33 cellular contexts compared by ENCODE assay signal in genomic region chr2:48098539-48098938, GRCh38.
"Had no signal": no experiment of that assay in that cellular context is flagged by ENCODE, and none has a peak within 500 bp of the region (broad histone marks: within the 10 kb centered on the region; RNA-seq: fewer than 3 reads in every experiment).

No MANE protein-coding gene starts in this region.

- H3K4me2 ChIP-seq: hepatocyte had no signal

- ATAC-seq: activated CD4-positive, alpha-beta T cell treated with anti-CD3 and anti-CD28 coated beads for 36 hours; activated CD8-positive, alpha-beta T cell treated with anti-CD3 and anti-CD28 coated beads, Interleukin-2, amount 10 ng/mL, durations not matched to agents 7 days and 5 days; activated naive CD4-positive, alpha-beta T cell treated with anti-CD3 and anti-CD28 coated beads, Interleukin-2, amount 50 U/mL, for 72 hours; activated T-cell treated with anti-CD3 and anti-CD28 coated beads, Interleukin-2, amount 50 U/mL, for 72 hours; effector memory CD8-positive, alpha-beta T cell; gastroesophageal sphincter; heart right ventricle; T-helper 17 cell had no signal

- H2AFZ ChIP-seq: hepatocyte had no signal

- H3K27me3 Mint-ChIP-seq: dendritic cell treated with granulocyte-macrophage colony-stimulating factor and Interleukin-4, amounts not matched to agents 40 ng/mL and 50 ng/mL, for 4 days had no signal

- H3K4me3 ChIP-seq: ascending aorta, coronary artery, esophagus squamous epithelium, gastroesophageal sphincter, heart right ventricle, hepatocyte had no signal

- H3K36me3 Mint-ChIP-seq: activated naive CD4-positive, alpha-beta T cell treated with anti-CD3 and anti-CD28 coated beads, Interleukin-2, amount 10 ng/mL, durations not matched to agents 7 days and 5 days; activated naive CD8-positive, alpha-beta T cell treated with anti-CD3 and anti-CD28 coated beads, Interleukin-2, amount 10 ng/mL, durations not matched to agents 7 days and 5 days had no signal

- H3K27me3 ChIP-seq: ascending aorta, brain microvascular endothelial cell, esophagus squamous epithelium, gastroesophageal sphincter, heart right ventricle, hepatocyte had no signal

- H3K9me3 Mint-ChIP-seq: activated CD4-positive, alpha-beta T cell treated with anti-CD3 and anti-CD28 coated beads, Interleukin-2, amount 10 ng/mL, durations not matched to agents 24 days and 14 days; activated naive CD4-positive, alpha-beta T cell treated with anti-CD3 and anti-CD28 coated beads, Interleukin-2, amount 10 ng/mL, durations not matched to agents 7 days and 5 days; central memory CD8-positive, alpha-beta T cell; effector memory CD8-positive, alpha-beta T cell had no signal

- H3K4me3 Mint-ChIP-seq: activated CD4-positive, alpha-beta memory T cell treated with anti-CD3 and anti-CD28 coated beads for 36 hours; activated CD4-positive, alpha-beta T cell treated with anti-CD3 and anti-CD28 coated beads for 36 hours; activated CD4-positive, alpha-beta T cell treated with anti-CD3 and anti-CD28 coated beads, Interleukin-2, amount 10 ng/mL, durations not matched to agents 24 days and 14 days; activated CD8-positive, alpha-beta T cell treated with anti-CD3 and anti-CD28 coated beads, Interleukin-2, amount 10 ng/mL, durations not matched to agents 7 days and 5 days; activated naive CD4-positive, alpha-beta T cell treated with anti-CD3 and anti-CD28 coated beads, Interleukin-2, amount 10 ng/mL, durations not matched to agents 7 days and 5 days; activated naive CD8-positive, alpha-beta T cell treated with anti-CD3 and anti-CD28 coated beads, Interleukin-2, amount 10 ng/mL, durations not matched to agents 7 days and 5 days; activated T-cell treated with anti-CD3 and anti-CD28 coated beads, Interleukin-2, amount 50 U/mL, for 24 hours; activated T-cell treated with anti-CD3 and anti-CD28 coated beads, Interleukin-2, amount 50 U/mL, for 72 hours; central memory CD8-positive, alpha-beta T cell; dendritic cell treated with granulocyte-macrophage colony-stimulating factor and Interleukin-4, amounts not matched to agents 40 ng/mL and 50 ng/mL, for 4 days; effector memory CD8-positive, alpha-beta T cell; T-helper 17 cell; T-helper 2 cell treated with Interferon-gamma antibody and Interleukin-4, amounts not matched to agents 5 μg/mL and 100 μg/mL, for 36 hours had no signal

- DNase-seq: activated CD4-positive, alpha-beta memory T cell treated with anti-CD3 and anti-CD28 coated beads for 36 hours; activated CD4-positive, alpha-beta T cell treated with anti-CD3 and anti-CD28 coated beads for 36 hours; activated CD4-positive, alpha-beta T cell treated with anti-CD3 and anti-CD28 coated beads, Interleukin-2, amount 10 ng/mL, durations not matched to agents 24 days and 14 days; activated CD4-positive, CD25-positive, alpha-beta regulatory T cell; activated CD4-positive, CD25-positive, alpha-beta regulatory T cell treated with anti-CD3 and anti-CD28 coated beads, Interleukin-2, amount 50 U/mL, for 72 hours; activated CD8-positive, alpha-beta memory T cell treated with anti-CD3 and anti-CD28 coated beads, Interleukin-2, amount 50 U/mL, for 48 hours; activated CD8-positive, alpha-beta T cell treated with anti-CD3 and anti-CD28 coated beads, Interleukin-2, amount 10 ng/mL, durations not matched to agents 7 days and 5 days; activated gamma-delta T cell; activated naive CD4-positive, alpha-beta T cell; activated naive CD4-positive, alpha-beta T cell treated with anti-CD3 and anti-CD28 coated beads, Interleukin-2, amount 10 ng/mL, durations not matched to agents 7 days and 5 days; activated naive CD8-positive, alpha-beta T cell treated with anti-CD3 and anti-CD28 coated beads, Interleukin-2, amount 10 ng/mL, durations not matched to agents 7 days and 5 days; activated T-cell treated with anti-CD3 and anti-CD28 coated beads for 4 hours; activated T-cell treated with anti-CD3 and anti-CD28 coated beads, Interleukin-2, amount 50 U/mL, for 24 hours; activated T-cell treated with anti-CD3 and anti-CD28 coated beads, Interleukin-2, amount 50 U/mL, for 72 hours; brain microvascular endothelial cell; effector CD4-positive, alpha-beta T cell; effector memory CD8-positive, alpha-beta T cell; esophagus squamous epithelium; foreskin melanocyte; heart right ventricle; T-helper 17 cell; T1000 had no signal

- H3K4me1 Mint-ChIP-seq: activated CD4-positive, alpha-beta T cell treated with anti-CD3 and anti-CD28 coated beads for 36 hours; activated naive CD4-positive, alpha-beta T cell treated with anti-CD3 and anti-CD28 coated beads, Interleukin-2, amount 10 ng/mL, durations not matched to agents 7 days and 5 days; activated naive CD8-positive, alpha-beta T cell treated with anti-CD3 and anti-CD28 coated beads, Interleukin-2, amount 10 ng/mL, durations not matched to agents 7 days and 5 days; central memory CD8-positive, alpha-beta T cell; T-helper 17 cell had no signal

- H3K4me1 ChIP-seq: ascending aorta, esophagus squamous epithelium, gastroesophageal sphincter had no signal

- H3K79me2 ChIP-seq: hepatocyte had no signal

- H3K27ac ChIP-seq: ascending aorta, brain microvascular endothelial cell, coronary artery, epithelial cell of prostate, esophagus squamous epithelium, gastroesophageal sphincter, heart right ventricle, hepatocyte had no signal

- H3K9me3 ChIP-seq: ascending aorta, esophagus squamous epithelium had no signal

- FAIRE-seq: bronchial epithelial cell, endothelial cell of umbilical vein had no signal

- H3K36me3 ChIP-seq: ascending aorta, brain microvascular endothelial cell, esophagus squamous epithelium, gastroesophageal sphincter, heart right ventricle had no signal

- H3K27ac Mint-ChIP-seq: activated CD4-positive, alpha-beta memory T cell treated with anti-CD3 and anti-CD28 coated beads for 36 hours; activated CD4-positive, alpha-beta T cell treated with anti-CD3 and anti-CD28 coated beads for 36 hours; activated CD4-positive, alpha-beta T cell treated with anti-CD3 and anti-CD28 coated beads, Interleukin-2, amount 10 ng/mL, durations not matched to agents 24 days and 14 days; activated CD8-positive, alpha-beta T cell treated with anti-CD3 and anti-CD28 coated beads, Interleukin-2, amount 10 ng/mL, durations not matched to agents 7 days and 5 days; activated naive CD4-positive, alpha-beta T cell treated with anti-CD3 and anti-CD28 coated beads, Interleukin-2, amount 10 ng/mL, durations not matched to agents 7 days and 5 days; activated naive CD4-positive, alpha-beta T cell treated with anti-CD3 and anti-CD28 coated beads, Interleukin-2, amount 50 U/mL, for 72 hours; activated naive CD8-positive, alpha-beta T cell treated with anti-CD3 and anti-CD28 coated beads, Interleukin-2, amount 10 ng/mL, durations not matched to agents 7 days and 5 days; activated T-cell treated with anti-CD3 and anti-CD28 coated beads, Interleukin-2, amount 50 U/mL, for 24 hours; activated T-cell treated with anti-CD3 and anti-CD28 coated beads, Interleukin-2, amount 50 U/mL, for 72 hours; dendritic cell treated with granulocyte-macrophage colony-stimulating factor and Interleukin-4, amounts not matched to agents 40 ng/mL and 50 ng/mL, for 4 days; effector memory CD8-positive, alpha-beta T cell; T-helper 17 cell; T-helper 2 cell treated with Interferon-gamma antibody and Interleukin-4, amounts not matched to agents 5 μg/mL and 100 μg/mL, for 36 hours had no signal
